ENCODE assay signal across 22 cellular contexts in the genomic region with DNA sequence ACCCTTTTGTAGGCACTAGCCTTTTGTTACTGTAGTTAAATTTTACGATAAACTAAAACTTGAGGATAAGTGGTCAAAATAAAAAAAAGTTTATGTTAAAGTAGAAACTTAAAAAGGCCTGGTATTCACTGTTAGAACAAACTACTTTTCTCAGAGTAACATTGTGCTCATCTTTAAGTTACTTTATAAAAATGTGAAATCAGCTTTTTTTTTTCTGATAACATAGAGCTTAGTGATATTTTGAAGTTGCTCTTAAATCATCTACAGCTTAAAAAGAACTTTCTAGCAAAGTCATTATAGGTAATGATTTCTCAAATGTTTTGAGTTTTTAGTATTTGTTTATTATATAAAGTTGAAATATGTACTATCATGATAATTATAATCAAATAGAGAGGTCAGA.
"Had no signal": no experiment of that assay in that cellular context is flagged by ENCODE, and none has a peak within 500 bp of the region (broad histone marks: within the 10 kb centered on the region; RNA-seq: fewer than 3 reads in every experiment).

No MANE protein-coding gene starts in this region.

- H3K4me1 ChIP-seq: SJSA1 had no signal

- H3K4me3 ChIP-seq: SJSA1, SK-N-MC had no signal

- H3K9me3 ChIP-seq: SJSA1 had no signal

- DNase-seq: IMR-90, Kasumi-1, MM.1S, NCI-H1092 treated with DMSO at 0.1 percent for 48 hours, NCI-H1436, NCI-H187, NCI-H2029, NCI-H2081 treated with DMSO at 0.1 percent for 48 hours, NCI-H2171, NCI-H226, NCI-H446, NCI-H510A, NCI-H524 treated with DMSO at 0.1 percent for 48 hours, NCI-H69, NCI-H774, Right ventricle myocardium superior, RPMI8226, SIG-M5 had no signal

- H3K36me3 ChIP-seq: SJSA1 had no signal

- H3K27me3 ChIP-seq: SJSA1 had no signal

- FAIRE-seq: RCC 7860 had no signal

- H3K9ac ChIP-seq: KMS-11 had no signal

- H3K27ac ChIP-seq: KMS-11, SJSA1, SK-N-MC had no signal

- H3K4me2 ChIP-seq: KMS-11 had no signal
